In the genomic region with DNA sequence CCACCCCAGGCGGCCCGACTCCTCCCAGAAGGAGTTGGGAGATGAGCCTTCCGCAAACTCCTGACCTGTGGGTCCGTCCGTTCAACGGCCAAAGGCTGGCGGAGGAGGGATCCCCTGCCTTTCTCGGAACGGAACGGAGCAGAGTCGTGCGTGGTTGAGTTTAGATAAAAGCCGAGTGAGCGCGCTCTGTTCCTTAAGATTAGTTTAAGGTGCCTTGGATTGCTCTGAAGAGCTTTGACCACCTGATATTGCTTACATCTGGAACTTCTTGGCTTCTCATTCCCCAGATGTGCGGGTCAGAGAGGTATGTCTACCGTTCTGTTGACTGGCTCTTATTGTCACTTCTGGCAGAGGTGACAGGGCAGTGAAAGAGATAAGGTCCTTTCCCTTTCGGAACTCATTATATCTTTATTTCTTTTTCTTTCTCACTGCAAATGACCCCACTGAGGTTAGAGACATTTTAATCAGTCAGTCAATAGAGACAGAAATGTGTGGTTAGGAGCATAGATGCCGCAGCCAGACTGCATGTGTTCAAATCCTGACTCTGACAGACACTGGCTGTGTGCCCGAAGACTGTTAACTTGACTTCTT, we compare ENCODE assay signal across 8 cellular contexts. TPM values are rescaled to one million over a fixed set of nuclear protein-coding genes. Genes with fewer than 3 reads are reported as not detected.
A peak's percentile ranks its signal among the peaks of the same experiment; 100 is the strongest.
DNase-seq lines count a peak whose midpoint lies in the region; ATAC-seq, FAIRE-seq and TF ChIP-seq lines count a peak whose summit lies in the region.

A gene with protein sequence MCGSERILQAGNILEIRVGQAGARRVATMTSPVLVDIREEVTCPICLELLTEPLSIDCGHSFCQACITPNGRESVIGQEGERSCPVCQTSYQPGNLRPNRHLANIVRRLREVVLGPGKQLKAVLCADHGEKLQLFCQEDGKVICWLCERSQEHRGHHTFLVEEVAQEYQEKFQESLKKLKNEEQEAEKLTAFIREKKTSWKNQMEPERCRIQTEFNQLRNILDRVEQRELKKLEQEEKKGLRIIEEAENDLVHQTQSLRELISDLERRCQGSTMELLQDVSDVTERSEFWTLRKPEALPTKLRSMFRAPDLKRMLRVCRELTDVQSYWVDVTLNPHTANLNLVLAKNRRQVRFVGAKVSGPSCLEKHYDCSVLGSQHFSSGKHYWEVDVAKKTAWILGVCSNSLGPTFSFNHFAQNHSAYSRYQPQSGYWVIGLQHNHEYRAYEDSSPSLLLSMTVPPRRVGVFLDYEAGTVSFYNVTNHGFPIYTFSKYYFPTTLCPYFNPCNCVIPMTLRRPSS (plus strand): TSS at position 27 of the 591 bp plus-strand sequence. CDS start 261 bp downstream, at position 288.

- H3K9ac ChIP-seq in HepG2 (ENCODE audit: insufficient read depth, low read depth, low read length) (no peak within 1 kb of the TSS), subcutaneous abdominal adipose tissue (ENCODE audit: low read length in 5 of 5) (peak within 1 kb of the TSS; percentile 16 to 88 (median 79))

- no peak for TF ChIP-seq POLR2A in HepG2 (IDR thresholded peaks at IDR 0.05; ENCODE audit: insufficient read depth in 1 of 2, low read depth in 2 of 2, low read length in 2 of 2)

- H3K4me3 ChIP-seq in CD4-positive, alpha-beta memory T cell (ENCODE audit: low read length in 2 of 2), result no peak within 1 kb of the TSS
- H3K4me3 ChIP-seq in coronary artery, result peak within 1 kb of the TSS; percentile 73
- H3K4me3 ChIP-seq in HepG2 (replicated peaks in 1 of 3; ENCODE audit: insufficient read depth in 1 of 3, low read depth in 2 of 3, low read length in 3 of 3), result no peak within 1 kb of the TSS
- peak within 1 kb of the TSS; percentile 74 to 91 (median 78) for H3K4me3 ChIP-seq in subcutaneous abdominal adipose tissue (ENCODE audit: low read depth in 1 of 5, low read length in 5 of 5)

- peaks cover 6% of the 10 kb centered on the region for H3K4me1 ChIP-seq in CD4-positive, alpha-beta memory T cell (ENCODE audit: insufficient read depth, low read length)
- H3K4me1 ChIP-seq in HepG2 (ENCODE audit: insufficient read depth, low read length), result no peaks in the 10 kb centered on the region
- peaks cover 0 to 39% (median 31%) of the 10 kb centered on the region in 5 donors for H3K4me1 ChIP-seq in subcutaneous abdominal adipose tissue (ENCODE audit: control insufficient read depth in 5 of 5, insufficient read depth in 5 of 5, low read length in 5 of 5)

- no peaks in the 10 kb centered on the region for H3K27me3 ChIP-seq in CD4-positive, alpha-beta memory T cell (ENCODE audit: insufficient read depth, low read length)
- H3K27me3 ChIP-seq in HepG2 (ENCODE audit: control insufficient read depth in 1 of 2, insufficient read depth in 2 of 2, low read length in 2 of 2) (0 out of 5 replicates have a peak, but pooled peaks cover 0 to 2% of the 10 kb centered on the region in 2 experiments), subcutaneous abdominal adipose tissue (ENCODE audit: control insufficient read depth in 5 of 5, insufficient read depth in 4 of 5, low read length in 5 of 5) (no peaks in the 10 kb centered on the region)

- WGBS in HepG2 (ENCODE audit: low lambda C conversion rate), result 51% methylated on average over 20 of the region's 20 CpGs

- no peaks in the 10 kb centered on the region for H3K9me3 ChIP-seq in CD4-positive, alpha-beta memory T cell (ENCODE audit: control insufficient read depth in 1 of 2, low read length in 2 of 2)
- H3K9me3 ChIP-seq in HepG2 (ENCODE audit: low read length), result no peaks in the 10 kb centered on the region
- no peaks in the 10 kb centered on the region for H3K9me3 ChIP-seq in subcutaneous abdominal adipose tissue (ENCODE audit: control insufficient read depth in 5 of 5, low read length in 5 of 5)

- FAIRE-seq in HepG2 (lab: Jason Lieb, UNC), result no peak

- no peak within 1 kb of the TSS for H3K4me2 ChIP-seq in HepG2 (ENCODE audit: low read depth, low read length)

- H2AFZ ChIP-seq in HepG2 (ENCODE audit: low read length), result no peak within 1 kb of the TSS

- peaks cover 3 to 10% (median 5%) of the 10 kb centered on the region in 4 donors for H3K4me1 Mint-ChIP-seq in CD4-positive, alpha-beta memory T cell

- no peaks in the 10 kb centered on the region for H3K9me3 Mint-ChIP-seq in CD4-positive, alpha-beta memory T cell

- ATAC-seq in GM21360 (IDR thresholded peaks at IDR 0.05; ENCODE audit: unreplicated experiment) (peak; percentile 45), HepG2 (no peak), HG03565 (IDR thresholded peaks at IDR 0.05; ENCODE audit: unreplicated experiment) (no peak)

- peak within 1 kb of the TSS; percentile 66 to 87 (median 80) for H3K4me3 Mint-ChIP-seq in CD4-positive, alpha-beta memory T cell

- TF ChIP-seq EP300 in HepG2 (IDR thresholded peaks at IDR 0.05; ENCODE audit: low read depth in 2 of 2, low read length in 2 of 2) (no peak), HepG2 (CRISPR knock-in tag; IDR thresholded peaks at IDR 0.05; ENCODE audit: borderline replicate concordance) (no peak)

- no TSS peak for BruUV-seq in HepG2 (replicated peaks; lab: Mats Ljungman, UMichigan)

- POLR2A ChIA-PET in CD4-positive, alpha-beta memory T cell (lab: Charles Lee; ENCODE audit: partially characterized antibody), result no interaction called here
- POLR2A ChIA-PET in HepG2 (lab: Yijun Ruan, JAX), result no interaction called here

- no peaks in the 10 kb centered on the region for H4K20me1 ChIP-seq in HepG2 (ENCODE audit: insufficient read depth, low read length)

- no peak for TF ChIP-seq RAD21 in HepG2 (CRISPR knock-in tag; IDR thresholded peaks at IDR 0.05)

- DNase-seq in CD4-positive, alpha-beta memory T cell, result peak in 1 of 5 donors; percentile 6
- DNase-seq in NCI-H226 (peak; percentile 71), coronary artery (ENCODE audit: low spot score) (peak; percentile 77), HepG2 (ENCODE audit: low spot score) (no peak), D341Med (ENCODE audit: low spot score) (no peak)

- no peaks in the 10 kb centered on the region for H3K36me3 Mint-ChIP-seq in CD4-positive, alpha-beta memory T cell

- TF ChIP-seq CTCF in coronary artery (IDR thresholded peaks at IDR 0.05) (no peak), HepG2 (CRISPR knock-in tag; IDR thresholded peaks at IDR 0.05) (no peak)

- CTCF ChIA-PET in CD4-positive, alpha-beta memory T cell (lab: Charles Lee; ENCODE audit: partially characterized antibody), result interaction anchor here (1.0 to 1.3 kb wide), 4 partner anchors 9 to 294 kb away, joined by 3 to 4 read pairs (median 3); no protein-coding TSS in a partner anchor
- CTCF ChIA-PET in HepG2 (lab: Yijun Ruan, JAX; ENCODE audit: low intra/inter-chr PET ratio, low total read pairs), result no interaction called here

- in situ Hi-C loops in HepG2 (cut with HindIII; ENCODE audit: extremely low pct_ligation_motif_present, low pct_unique_long_range_greater_than_20kb), result no loop called here

- H3K27me3 Mint-ChIP-seq in CD4-positive, alpha-beta memory T cell, result peaks cover 6 to 10% of the 10 kb centered on the region in 2 donors

- no peak within 1 kb of the TSS for H3K27ac ChIP-seq in CD4-positive, alpha-beta memory T cell (ENCODE audit: low read depth, low read length)
- H3K27ac ChIP-seq in coronary artery (peak within 1 kb of the TSS; percentile 38 to 65), HepG2 (ENCODE audit: extremely low read length, insufficient read depth, low read length) (no peak within 1 kb of the TSS), subcutaneous abdominal adipose tissue (ENCODE audit: low read depth, low read length) (peak within 1 kb of the TSS; percentile 66)

- H3K27ac Mint-ChIP-seq in CD4-positive, alpha-beta memory T cell, result peak within 1 kb of the TSS in 4 of 7 donors; percentile 11 to 78 (median 24)

- intact Hi-C loops in CD4-positive, alpha-beta memory T cell (cut with micrococcal nuclease), result no loop called here
- intact Hi-C loops in HepG2 (cut with micrococcal nuclease; ENCODE audit: unreplicated experiment), result no loop called here

- no peaks in the 10 kb centered on the region for H3K36me3 ChIP-seq in CD4-positive, alpha-beta memory T cell (ENCODE audit: insufficient read depth, low read length)
- H3K36me3 ChIP-seq in HepG2 (replicated peaks in 1 of 2; ENCODE audit: control insufficient read depth in 1 of 2, insufficient read depth in 2 of 2, low read length in 2 of 2), result no peaks in the 10 kb centered on the region
- no peaks in the 10 kb centered on the region for H3K36me3 ChIP-seq in subcutaneous abdominal adipose tissue (ENCODE audit: control insufficient read depth in 5 of 5, insufficient read depth in 5 of 5, low read length in 5 of 5)

- no peaks in the 10 kb centered on the region for H3K79me2 ChIP-seq in HepG2 (ENCODE audit: insufficient read depth, low read length)

RNA-seq across cellular contexts. Expression of the gene that starts here (rescaled TPM):
- total RNA-seq in CD4-positive, alpha-beta memory T cell, result not detected
- not detected for polyA plus RNA-seq in CD4-positive, alpha-beta memory T cell
- not detected in 2 replicates for total RNA-seq in HepG2 (2016; rRNA removed; fragmentation: Illumina TruSeq; extraction: Trizol)
- total RNA-seq in HepG2 (2016; cell fraction: cytosol; rRNA removed; fragmentation: Illumina TruSeq; extraction: Trizol; ENCODE audit: low read depth), result not detected in 2 replicates
- total RNA-seq in HepG2 (2016; cell fraction: insoluble cytoplasmic fraction; rRNA removed; fragmentation: Illumina TruSeq; extraction: Trizol), result not detected in 2 replicates
- not detected in 2 replicates for total RNA-seq in HepG2 (2016; cell fraction: membrane; rRNA removed; fragmentation: Illumina TruSeq; extraction: Trizol)
- not detected in 2 replicates for total RNA-seq in HepG2 (2016; cell fraction: nucleus; rRNA removed; fragmentation: Illumina TruSeq; extraction: Trizol)
- polyA plus RNA-seq in HepG2 (2011; rRNA removed), result not detected in 2 replicates
- not detected in 2 replicates for polyA plus RNA-seq in HepG2 (2011; cell fraction: cytosol; rRNA removed)
- not detected in 2 replicates for polyA plus RNA-seq in HepG2 (2011; cell fraction: nucleus; rRNA removed)
- polyA plus RNA-seq in HepG2 (2012), result not detected in 2 replicates
- not detected in 2 replicates for polyA plus RNA-seq in HepG2 (2016; cell fraction: cytosol; fragmentation: Illumina TruSeq; extraction: Trizol; ENCODE audit: low read depth)
- polyA plus RNA-seq in HepG2 (2016; cell fraction: insoluble cytoplasmic fraction; fragmentation: Illumina TruSeq; extraction: Trizol; ENCODE audit: low read depth), result not detected in 2 replicates
- not detected in 2 replicates for polyA plus RNA-seq in HepG2 (2016; cell fraction: membrane; fragmentation: Illumina TruSeq; extraction: Trizol; ENCODE audit: low read depth)
- not detected in 2 replicates for polyA plus RNA-seq in HepG2 (2016; cell fraction: nucleus; fragmentation: Illumina TruSeq; extraction: Trizol; ENCODE audit: insufficient read depth, low read depth)
- not detected in 2 replicates for polyA minus RNA-seq in HepG2 (2011; rRNA and poly(A)+ RNA removed; ENCODE audit: low replicate concordance)
- not detected in 2 replicates for polyA minus RNA-seq in HepG2 (2011; cell fraction: cytosol; rRNA and poly(A)+ RNA removed)
- not detected in 2 replicates for polyA minus RNA-seq in HepG2 (2011; cell fraction: nucleus; rRNA and poly(A)+ RNA removed)

Comparison
In these comparisons a context has a peak if more than half of its experiments do, and no peak if none do; other contexts are left out.
1. DNase-seq: peak in NCI-H226 (single experiment) and coronary artery (single experiment); none in HepG2 (single experiment) and D341Med (single experiment).
2. H3K27ac ChIP-seq: peak in coronary artery (2 of 2) and subcutaneous abdominal adipose tissue (single experiment); none in CD4-positive, alpha-beta memory T cell (single experiment) and HepG2 (single experiment).
3. H3K4me3 ChIP-seq: peak in coronary artery (single experiment) and subcutaneous abdominal adipose tissue (5 of 5); none in CD4-positive, alpha-beta memory T cell (0 of 2) and HepG2 (0 of 3).